Comparison of ENCODE assay signal across 8 cellular contexts in genomic region chr11:60951611-60951908, GRCh38. TPM values are rescaled to one million over a fixed set of nuclear protein-coding genes. Genes with fewer than 3 reads are reported as not detected.
A peak's percentile ranks its signal among the peaks of the same experiment; 100 is the strongest.
DNase-seq lines count a peak whose midpoint lies in the region; ATAC-seq and TF ChIP-seq lines count a peak whose summit lies in the region.

No MANE protein-coding gene starts in this region.

- H3K9me3 Mint-ChIP-seq in activated B cell treated with CpG ODN at 0.5 μM for 24 hours: no peaks in the 10 kb centered on the region

- DNase-seq in GM06990 (ENCODE audit: extremely low read depth, insufficient read length): no peak
- DNase-seq in activated B cell treated with CpG ODN at 0.5 μM for 24 hours: no peak
- DNase-seq in right atrium auricular region (ENCODE audit: low spot score): no peak
- no peak for DNase-seq in psoas muscle
- DNase-seq in medulla oblongata (ENCODE audit: extremely low spot score): no peak
- no peak for DNase-seq in NCI-H2196 (lab: John Stamatoyannopoulos, UW; ENCODE audit: unreplicated experiment)
- no peak for DNase-seq in RWPE1 (ENCODE audit: low spot score)

- H3K36me3 Mint-ChIP-seq in activated B cell treated with CpG ODN at 0.5 μM for 24 hours (ENCODE audit: low read depth): peaks cover 20% of the 10 kb centered on the region

- H3K27ac ChIP-seq in right atrium auricular region (peak overlapping the region; percentile 81 to 86), psoas muscle (peak overlapping the region; percentile 48), RWPE1 (no peak overlapping the region)

- POLR2A ChIA-PET in activated B cell treated with CpG ODN at 0.5 μM for 24 hours (lab: Charles Lee) (interaction anchor here (0.6 to 6.0 kb wide), 18 partner anchors 8 to 1282 kb away, joined by 3 to 102 read pairs (median 4); partner anchors contain the start of genes CCDC86, CD6, TMEM109 and TMEM132A), RWPE1 (lab: Yijun Ruan, JAX; ENCODE audit: low non-redundant PET) (no interaction called here)

- CTCF ChIA-PET in activated B cell treated with CpG ODN at 0.5 μM for 24 hours (lab: Charles Lee) (interaction anchor here (1.8 kb wide), 1 partner anchor 36 kb away, joined by 5 read pairs; no protein-coding TSS in a partner anchor), RWPE1 (lab: Yijun Ruan, JAX) (no interaction called here)

- intact Hi-C loops in activated B cell treated with CpG ODN at 0.5 μM for 24 hours (cut with micrococcal nuclease): loop anchor here (5.0 kb wide), 3 partner anchors 109 to 189 kb away; partner anchors contain the start of gene CCDC86
- intact Hi-C loops in psoas muscle (cut with DNase I): no loop called here

- WGBS in psoas muscle, 3 donors: 7 to 8% (median 8%) methylated on average over 6 to 9 of the region's 9 CpGs

- H3K4me3 ChIP-seq in GM06990 (replicated peaks; ENCODE audit: low read depth, low read length): peak overlapping the region; percentile 91
- peak overlapping the region; percentile 39 to 56 for H3K4me3 ChIP-seq in right atrium auricular region
- H3K4me3 ChIP-seq in psoas muscle: peak overlapping the region; percentile 63

- peak; percentile 7 for ATAC-seq in activated B cell treated with CpG ODN at 0.5 μM for 24 hours (ENCODE audit: low read depth)
- ATAC-seq in psoas muscle: peak; percentile 13 to 53 (median 26)
- ATAC-seq in HG03196 (IDR thresholded peaks at IDR 0.05; ENCODE audit: unreplicated experiment): no peak

- H3K4me1 Mint-ChIP-seq in activated B cell treated with CpG ODN at 0.5 μM for 24 hours: peaks cover 60% of the 10 kb centered on the region

- H3K4me3 Mint-ChIP-seq in activated B cell treated with CpG ODN at 0.5 μM for 24 hours: peak overlapping the region; percentile 91

- peaks cover 1% of the 10 kb centered on the region for H3K36me3 ChIP-seq in GM06990 (ENCODE audit: control insufficient read depth, insufficient read depth, low read length)
- H3K36me3 ChIP-seq in right atrium auricular region: no peaks in the 10 kb centered on the region
- H3K36me3 ChIP-seq in psoas muscle (ENCODE audit: insufficient read depth in 1 of 2, low read depth in 1 of 2): no peaks in the 10 kb centered on the region

- no peaks in the 10 kb centered on the region for H3K27me3 Mint-ChIP-seq in activated B cell treated with CpG ODN at 0.5 μM for 24 hours

- H3K27me3 ChIP-seq in GM06990 (replicated peaks; ENCODE audit: control insufficient read depth, insufficient read depth, low read length) (no peaks in the 10 kb centered on the region), right atrium auricular region (no peaks in the 10 kb centered on the region), psoas muscle (ENCODE audit: insufficient read depth in 3 of 3, low read length in 2 of 3) (peaks cover 0 to 3% (median 0%) of the 10 kb centered on the region in 3 donors)

- peak overlapping the region; percentile 91 for H3K27ac Mint-ChIP-seq in activated B cell treated with CpG ODN at 0.5 μM for 24 hours

- H3K4me1 ChIP-seq in right atrium auricular region (peaks cover 0 to 21% of the 10 kb centered on the region in 2 donors), psoas muscle (no peaks in the 10 kb centered on the region)

- H3K9me3 ChIP-seq in right atrium auricular region (no peaks in the 10 kb centered on the region), psoas muscle (no peaks in the 10 kb centered on the region)

- TF ChIP-seq CTCF in GM06990 (IDR thresholded peaks at IDR 0.05; ENCODE audit: insufficient read depth, low read length, poor library complexity, severe bottlenecking) (no peak), activated B cell treated with CpG ODN at 0.5 μM for 24 hours (IDR thresholded peaks at IDR 0.05) (no peak), right atrium auricular region (IDR thresholded peaks at IDR 0.05) (no peak), psoas muscle (IDR thresholded peaks at IDR 0.05) (no peak), RWPE1 (conservative IDR thresholded peaks at IDR 0.05; ENCODE audit: low read depth) (no peak)

RNA-seq across cellular contexts. Expression of gene SLC15A3, which starts 0.4 kb away (rescaled TPM):
- total RNA-seq in activated B cell treated with CpG ODN at 0.5 μM for 24 hours (76.4 and 77.8 TPM in 2 replicates), right atrium auricular region (10 to 100 TPM; 12.9 to 17.5 TPM), psoas muscle (10 to 100 TPM in 1 of 4 donors, 1 to 10 TPM in 3; 7.2 to 14.6 (median 8.6) TPM)
- 10 to 100 TPM in 1 of 3 donors, 1 to 10 TPM in 2; 7.8 to 10.3 (median 8.2) TPM for polyA plus RNA-seq in psoas muscle

RNA-seq across cellular contexts. Expression of gene CD6, which starts 19.9 kb away (rescaled TPM):
- total RNA-seq in activated B cell treated with CpG ODN at 0.5 μM for 24 hours (6.7 and 12.0 TPM in 2 replicates), right atrium auricular region (under 1 TPM; 0.48 to 0.79 TPM), psoas muscle (under 1 TPM; 0.43 to 0.74 (median 0.49) TPM)
- polyA plus RNA-seq in psoas muscle: under 1 TPM; 0.05 to 0.34 (median 0.05) TPM

RNA-seq across cellular contexts. Expression of gene TMEM132A, which starts 27.3 kb away (rescaled TPM):
- total RNA-seq in activated B cell treated with CpG ODN at 0.5 μM for 24 hours (8.2 and 8.7 TPM in 2 replicates), right atrium auricular region (1 to 10 TPM; 7.5 to 8.4 TPM), psoas muscle (1 to 10 TPM; 3.3 to 7.7 (median 6.1) TPM)
- 1 to 10 TPM; 2.0 to 3.7 (median 2.6) TPM for polyA plus RNA-seq in psoas muscle

RNA-seq across cellular contexts. Expression of gene TMEM109, which starts 37.6 kb away (rescaled TPM):
- total RNA-seq in activated B cell treated with CpG ODN at 0.5 μM for 24 hours (117 and 121 TPM in 2 replicates), right atrium auricular region (100 to 1,000 TPM; 119 to 124 TPM), psoas muscle (10 to 100 TPM; 70.2 to 73.4 (median 71.5) TPM)
- polyA plus RNA-seq in psoas muscle: 100 to 1,000 TPM in 1 of 3 donors, 10 to 100 TPM in 2; 69.2 to 130 (median 78.1) TPM

RNA-seq across cellular contexts. Expression of gene PRPF19, which starts 45.2 kb away (rescaled TPM):
- total RNA-seq in activated B cell treated with CpG ODN at 0.5 μM for 24 hours (143 and 164 TPM in 2 replicates), right atrium auricular region (10 to 100 TPM; 20.3 to 46.2 TPM), psoas muscle (10 to 100 TPM; 45.7 to 71.7 (median 63.0) TPM)
- polyA plus RNA-seq in psoas muscle: 100 to 1,000 TPM in 1 of 3 donors, 10 to 100 TPM in 2; 56.9 to 109 (median 67.4) TPM
